Comparison of ENCODE assay signal across 8 cellular contexts in genomic region chr2:152036611-152037469, GRCh38.
A peak's percentile ranks its signal among the peaks of the same experiment; 100 is the strongest.
DNase-seq lines count a peak whose midpoint lies in the region; ATAC-seq and TF ChIP-seq lines count a peak whose summit lies in the region.

No MANE protein-coding gene starts in this region.

- H3K4me1 ChIP-seq in neuronal stem cell (ENCODE audit: control insufficient read depth in 2 of 2, insufficient read depth in 1 of 2, low read depth in 1 of 2, low read length in 2 of 2) (peaks cover 9 to 17% of the 10 kb centered on the region in 2 donors), testis (peaks cover 22% of the 10 kb centered on the region)

- H3K27ac ChIP-seq in neuronal stem cell (replicated peaks; ENCODE audit: low read length) (no peak overlapping the region), testis (no peak overlapping the region)

- H3K4ac ChIP-seq in neuronal stem cell (ENCODE audit: low read length) = no peak overlapping the region

- TF ChIP-seq CTCF in fibroblast of mammary gland (conservative IDR thresholded peaks at IDR 0.05; ENCODE audit: control insufficient read depth, insufficient read depth, low read depth, low read length) (peak; percentile 90), testis (IDR thresholded peaks at IDR 0.05) (peak; percentile 60 to 71 (median 66))

- H3K27me3 ChIP-seq in neuronal stem cell (ENCODE audit: control insufficient read depth in 3 of 3, insufficient read depth in 3 of 3, low read depth in 1 of 3, low read length in 3 of 3) (peaks cover 0 to 12% (median 0%) of the 10 kb centered on the region in 3 experiments), testis (no peaks in the 10 kb centered on the region)

- WGBS in neuronal stem cell (ENCODE audit: extremely low coverage in 2 of 2, insufficient read length in 2 of 2, insufficient replicate concordance in 1 of 2), 2 donors = no CpG with 5 or more reads among the region's 10 CpGs
- WGBS in testis, 2 donors = 43% methylated on average over 10 of the region's 10 CpGs

- H3K14ac ChIP-seq in neuronal stem cell (ENCODE audit: low read length) = no peak overlapping the region

- no peak overlapping the region for H2BK120ac ChIP-seq in neuronal stem cell (ENCODE audit: low read depth, low read length)

- TF ChIP-seq POLR2A in testis (IDR thresholded peaks at IDR 0.05) = no peak

- H4K8ac ChIP-seq in neuronal stem cell (ENCODE audit: low read depth, low read length) = no peak overlapping the region

- H2BK12ac ChIP-seq in neuronal stem cell (ENCODE audit: low read length) = no peak overlapping the region

- no peaks in the 10 kb centered on the region for H3K79me1 ChIP-seq in neuronal stem cell (ENCODE audit: low read depth, low read length)

- no peak overlapping the region for H3K4me2 ChIP-seq in neuronal stem cell (ENCODE audit: insufficient read depth, low read length, poor library complexity, severe bottlenecking)

- H3K23ac ChIP-seq in neuronal stem cell (ENCODE audit: low read depth, low read length, poor library complexity) = no peak overlapping the region

- peak overlapping the region; percentile 74 for H2AFZ ChIP-seq in neuronal stem cell (ENCODE audit: low read length)

- no peak overlapping the region for H2AK5ac ChIP-seq in neuronal stem cell (ENCODE audit: low read depth, low read length)

- ATAC-seq in GM19455 (IDR thresholded peaks at IDR 0.05; ENCODE audit: unreplicated experiment) (peak; percentile 80), HG03571 (IDR thresholded peaks at IDR 0.05; ENCODE audit: unreplicated experiment) (peak; percentile 88)

- no peak overlapping the region for H2BK15ac ChIP-seq in neuronal stem cell (ENCODE audit: low read length)

- intact Hi-C loops in testis (cut with DNase I; ENCODE audit: low total_unique reads) = loop anchor here (10.0 kb wide), 1 partner anchor 128 kb away; no protein-coding TSS in a partner anchor

- no peak overlapping the region for H3K18ac ChIP-seq in neuronal stem cell (ENCODE audit: low read length)

- H3K36me3 ChIP-seq in neuronal stem cell (replicated peaks in 1 of 2; ENCODE audit: control insufficient read depth in 2 of 2, insufficient read depth in 2 of 2, low read length in 2 of 2) (no peaks in the 10 kb centered on the region), testis (ENCODE audit: low read depth, missing control alignments) (no peaks in the 10 kb centered on the region)

- H3K9me3 ChIP-seq in neuronal stem cell (replicated peaks in 1 of 2; ENCODE audit: control insufficient read depth in 2 of 2, insufficient read depth in 1 of 2, low read depth in 1 of 2, low read length in 2 of 2) (peaks cover 0 to 1% of the 10 kb centered on the region in 2 donors), testis (no peaks in the 10 kb centered on the region)

- H4K91ac ChIP-seq in neuronal stem cell (ENCODE audit: low read depth, low read length, poor library complexity) = no peak overlapping the region

- H3K4me3 ChIP-seq in fibroblast of mammary gland (ENCODE audit: control insufficient read depth, low read depth, low read length) (no peak overlapping the region), neuronal stem cell (ENCODE audit: low read length in 2 of 2) (no peak overlapping the region), testis (no peak overlapping the region)

- DNase-seq in D341Med (ENCODE audit: low spot score) (peak; percentile 77), NOMO-1 (lab: John Stamatoyannopoulos, UW; ENCODE audit: unreplicated experiment in 2 of 2) (peak; percentile 64 to 68), activated T-cell treated with anti-CD3 and anti-CD28 coated beads for 4 hours (peak; percentile 24), fibroblast of mammary gland (ENCODE audit: low read depth) (peak; percentile 78), neuronal stem cell (ENCODE audit: low spot score) (peak; percentile 59), testis (peak; percentile 88)

- no peak overlapping the region for H3K9ac ChIP-seq in neuronal stem cell (ENCODE audit: low read depth, low read length, poor library complexity)

- H2BK5ac ChIP-seq in neuronal stem cell (ENCODE audit: low read length) = no peak overlapping the region

Comparison
In these comparisons a context has a peak if more than half of its experiments do, and no peak if none do; other contexts are left out.
1. DNase-seq: peak in every context shown above with its lines; median percentile 88 in testis; 78 in fibroblast of mammary gland; 77 in D341Med; 66 in NOMO-1; 59 in neuronal stem cell; 24 in activated T-cell treated with anti-CD3 and anti-CD28 coated beads for 4 hours.